ENCODE assay signal across 1 cellular context in genomic region chr12:128867466-128867865, GRCh38.
TF ChIP-seq lines count a peak whose summit lies in the region.

No MANE protein-coding gene starts in this region.

TF ChIP-seq in liver, 16 proteins besides CTCF, POLR2A, EP300 and RAD21 (continued from another document):
- TF ChIP-seq JUND (IDR thresholded peaks at IDR 0.05) (no peak), MAX (IDR thresholded peaks at IDR 0.05) (no peak), EGR1 (IDR thresholded peaks at IDR 0.05; ENCODE audit: low read depth in 2 of 2) (no peak), NR2F2 (IDR thresholded peaks at IDR 0.05) (no peak)
